ENCODE assay signal across 20 cellular contexts in genomic region chr12:39420043-39420442, GRCh38.
"Had no signal": no experiment of that assay in that cellular context is flagged by ENCODE, and none has a peak within 500 bp of the region (broad histone marks: within the 10 kb centered on the region; RNA-seq: fewer than 3 reads in every experiment).

No MANE protein-coding gene starts in this region.

- H3K27ac Mint-ChIP-seq: naive thymus-derived CD8-positive, alpha-beta T cell had no signal

- H3K4me1 ChIP-seq: esophagus muscularis mucosa, foreskin keratinocyte, suprapubic skin, thyroid gland, upper lobe of left lung, uterus had no signal

- H3K27me3 ChIP-seq: dorsolateral prefrontal cortex, esophagus muscularis mucosa, foreskin keratinocyte, hepatocyte, neutrophil, right atrium auricular region, suprapubic skin, thyroid gland, upper lobe of left lung, uterus had no signal

- FAIRE-seq: kidney, small intestine had no signal

- ATAC-seq: foreskin keratinocyte; left cardiac atrium; naive thymus-derived CD8-positive, alpha-beta T cell had no signal

- H3K4me2 ChIP-seq: hepatocyte had no signal

- H3K4me3 ChIP-seq: coronary artery, dorsolateral prefrontal cortex, esophagus muscularis mucosa, hepatocyte, right atrium auricular region, suprapubic skin, thyroid gland, upper lobe of left lung, uterus had no signal

- H3K4me3 Mint-ChIP-seq: naive thymus-derived CD8-positive, alpha-beta T cell had no signal

- H3K27me3 Mint-ChIP-seq: naive thymus-derived CD8-positive, alpha-beta T cell had no signal

- H3K27ac ChIP-seq: coronary artery, dorsolateral prefrontal cortex, esophagus muscularis mucosa, foreskin keratinocyte, hepatocyte, neutrophil, right atrium auricular region, suprapubic skin, thyroid gland, upper lobe of left lung, uterus had no signal

- H2AFZ ChIP-seq: hepatocyte had no signal

- H3K9me3 Mint-ChIP-seq: naive thymus-derived CD8-positive, alpha-beta T cell had no signal

- H3K9me3 ChIP-seq: esophagus muscularis mucosa, neutrophil, right atrium auricular region, suprapubic skin, thyroid gland, upper lobe of left lung, uterus had no signal

- DNase-seq: dorsolateral prefrontal cortex; effector CD8-positive, alpha-beta T cell; foreskin keratinocyte; head of caudate nucleus; kidney; left cardiac atrium; naive thymus-derived CD8-positive, alpha-beta T cell; posterior cingulate gyrus; small intestine; stimulated activated CD4-positive, alpha-beta T cell treated with anti-CD3 and anti-CD28 coated beads, Interleukin-2, amount 100 ng/mL, for 48 hours; stimulated activated naive CD4-positive, alpha-beta T cell treated with Interleukin-2 at 50 U/mL for 16 hours; thyroid gland; upper lobe of left lung; uterus had no signal

- H3K36me3 ChIP-seq: esophagus muscularis mucosa, neutrophil, right atrium auricular region, suprapubic skin, thyroid gland, upper lobe of left lung, uterus had no signal
